Comparison of ENCODE assay signal across 3 cellular contexts in the genomic region with DNA sequence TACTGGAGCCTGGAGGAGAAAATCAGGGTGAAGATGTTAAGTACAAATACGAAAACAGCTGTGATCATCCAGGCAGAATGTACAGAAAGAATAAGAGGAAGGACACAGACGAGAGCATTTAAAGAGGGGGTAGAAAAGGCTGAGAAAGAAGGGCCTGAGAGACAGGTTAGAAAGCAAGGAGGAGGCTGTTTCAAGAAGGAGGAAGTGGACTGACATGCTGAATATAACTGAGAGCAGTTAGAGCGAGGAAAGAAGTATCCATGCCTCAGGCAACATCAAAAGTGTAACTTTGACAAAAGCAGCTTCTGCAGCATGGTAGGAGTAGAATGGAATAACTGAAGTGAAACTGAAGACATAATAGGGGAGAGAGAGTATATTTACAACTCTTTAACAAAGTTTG. TPM values are rescaled to one million over a fixed set of nuclear protein-coding genes. Genes with fewer than 3 reads are reported as not detected.
"Had no signal": no experiment of that assay in that cellular context is flagged by ENCODE, and none has a peak within 500 bp of the region (broad histone marks: within the 10 kb centered on the region; RNA-seq: fewer than 3 reads in every experiment).

No MANE protein-coding gene starts in this region.

RNA-seq across cellular contexts. Expression of a gene that starts 39.0 kb away (rescaled TPM):
- total RNA-seq: PC-3, SJCRH30, SK-MEL-5 had no signal
